Comparison of ENCODE assay signal across 1 cellular context in the genomic region with DNA sequence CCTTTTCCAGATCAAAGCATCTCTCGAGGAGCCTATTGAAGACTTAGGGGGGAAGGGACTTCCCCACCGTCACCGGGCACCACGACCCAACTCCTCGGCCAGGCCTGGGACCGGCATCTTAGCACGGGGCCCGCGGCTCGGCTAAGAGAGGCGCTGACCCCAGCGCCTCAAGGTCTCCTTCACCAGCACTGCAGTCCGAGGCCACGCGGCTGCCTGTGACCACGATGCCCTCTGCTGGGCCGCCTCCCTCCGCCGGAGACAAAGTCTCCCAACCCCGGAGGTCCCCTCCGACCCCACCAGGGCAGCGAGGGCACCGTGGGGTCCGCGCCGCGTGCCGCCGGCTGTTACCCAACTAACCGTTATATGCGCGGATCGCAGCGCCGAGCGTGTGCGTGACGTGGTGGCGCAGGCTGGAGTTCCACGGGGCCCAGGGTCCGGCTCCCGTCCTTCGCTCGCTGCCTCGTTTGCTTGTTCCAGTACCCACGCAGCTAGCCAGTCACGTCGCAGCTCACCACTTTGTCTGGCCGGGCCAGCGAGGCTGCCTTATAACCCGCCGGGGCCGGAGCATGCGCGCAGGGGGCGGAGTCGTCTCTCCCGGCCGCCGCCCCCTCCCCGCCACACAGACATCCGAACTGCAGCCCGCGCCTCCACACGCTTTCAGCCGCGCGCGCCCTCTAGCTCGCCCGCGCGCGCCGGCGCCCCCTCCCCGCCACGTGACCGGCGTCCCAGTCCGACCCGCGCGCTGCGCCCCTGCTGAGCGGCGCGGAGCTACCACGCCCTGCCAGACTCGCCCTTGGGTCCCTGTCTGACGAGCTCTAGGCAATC.
A peak's percentile ranks its signal among the peaks of the same experiment; 100 is the strongest.
TF ChIP-seq lines count a peak whose summit lies in the region.

A gene with protein sequence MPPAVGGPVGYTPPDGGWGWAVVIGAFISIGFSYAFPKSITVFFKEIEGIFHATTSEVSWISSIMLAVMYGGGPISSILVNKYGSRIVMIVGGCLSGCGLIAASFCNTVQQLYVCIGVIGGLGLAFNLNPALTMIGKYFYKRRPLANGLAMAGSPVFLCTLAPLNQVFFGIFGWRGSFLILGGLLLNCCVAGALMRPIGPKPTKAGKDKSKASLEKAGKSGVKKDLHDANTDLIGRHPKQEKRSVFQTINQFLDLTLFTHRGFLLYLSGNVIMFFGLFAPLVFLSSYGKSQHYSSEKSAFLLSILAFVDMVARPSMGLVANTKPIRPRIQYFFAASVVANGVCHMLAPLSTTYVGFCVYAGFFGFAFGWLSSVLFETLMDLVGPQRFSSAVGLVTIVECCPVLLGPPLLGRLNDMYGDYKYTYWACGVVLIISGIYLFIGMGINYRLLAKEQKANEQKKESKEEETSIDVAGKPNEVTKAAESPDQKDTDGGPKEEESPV (minus strand): TSS at position 519 of the 825 bp plus-strand sequence. CDS start 26,888 bp downstream, outside the sequence.

TF ChIP-seq in WTC11, 78 proteins besides CTCF, POLR2A, EP300 and RAD21 (continued from another document and continues in another):
- peak; percentile 4; the same call in 1 of the 2 replicates for TF ChIP-seq ZNF317 (CRISPR knock-in tag; IDR thresholded peaks at IDR 0.05; ENCODE audit: borderline replicate concordance, low read depth)
- no peak for TF ChIP-seq CREB1 (CRISPR knock-in tag; IDR thresholded peaks at IDR 0.05)
- peak; percentile 28; the same call in 1 of the 2 replicates for TF ChIP-seq ZNF423 (CRISPR knock-in tag; IDR thresholded peaks at IDR 0.05)
- no peak for TF ChIP-seq NR1H2 (CRISPR knock-in tag; IDR thresholded peaks at IDR 0.05)
- no peak for TF ChIP-seq ZNF121 (CRISPR knock-in tag; IDR thresholded peaks at IDR 0.05)
- TF ChIP-seq NFATC4 (CRISPR knock-in tag; IDR thresholded peaks at IDR 0.05) = no peak
- TF ChIP-seq SMAD4 (CRISPR knock-in tag; IDR thresholded peaks at IDR 0.05) = no peak
- TF ChIP-seq, protein P1, sequence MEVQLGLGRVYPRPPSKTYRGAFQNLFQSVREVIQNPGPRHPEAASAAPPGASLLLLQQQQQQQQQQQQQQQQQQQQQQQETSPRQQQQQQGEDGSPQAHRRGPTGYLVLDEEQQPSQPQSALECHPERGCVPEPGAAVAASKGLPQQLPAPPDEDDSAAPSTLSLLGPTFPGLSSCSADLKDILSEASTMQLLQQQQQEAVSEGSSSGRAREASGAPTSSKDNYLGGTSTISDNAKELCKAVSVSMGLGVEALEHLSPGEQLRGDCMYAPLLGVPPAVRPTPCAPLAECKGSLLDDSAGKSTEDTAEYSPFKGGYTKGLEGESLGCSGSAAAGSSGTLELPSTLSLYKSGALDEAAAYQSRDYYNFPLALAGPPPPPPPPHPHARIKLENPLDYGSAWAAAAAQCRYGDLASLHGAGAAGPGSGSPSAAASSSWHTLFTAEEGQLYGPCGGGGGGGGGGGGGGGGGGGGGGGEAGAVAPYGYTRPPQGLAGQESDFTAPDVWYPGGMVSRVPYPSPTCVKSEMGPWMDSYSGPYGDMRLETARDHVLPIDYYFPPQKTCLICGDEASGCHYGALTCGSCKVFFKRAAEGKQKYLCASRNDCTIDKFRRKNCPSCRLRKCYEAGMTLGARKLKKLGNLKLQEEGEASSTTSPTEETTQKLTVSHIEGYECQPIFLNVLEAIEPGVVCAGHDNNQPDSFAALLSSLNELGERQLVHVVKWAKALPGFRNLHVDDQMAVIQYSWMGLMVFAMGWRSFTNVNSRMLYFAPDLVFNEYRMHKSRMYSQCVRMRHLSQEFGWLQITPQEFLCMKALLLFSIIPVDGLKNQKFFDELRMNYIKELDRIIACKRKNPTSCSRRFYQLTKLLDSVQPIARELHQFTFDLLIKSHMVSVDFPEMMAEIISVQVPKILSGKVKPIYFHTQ (CRISPR knock-in tag; IDR thresholded peaks at IDR 0.05) = no peak
- TF ChIP-seq, protein P2, sequence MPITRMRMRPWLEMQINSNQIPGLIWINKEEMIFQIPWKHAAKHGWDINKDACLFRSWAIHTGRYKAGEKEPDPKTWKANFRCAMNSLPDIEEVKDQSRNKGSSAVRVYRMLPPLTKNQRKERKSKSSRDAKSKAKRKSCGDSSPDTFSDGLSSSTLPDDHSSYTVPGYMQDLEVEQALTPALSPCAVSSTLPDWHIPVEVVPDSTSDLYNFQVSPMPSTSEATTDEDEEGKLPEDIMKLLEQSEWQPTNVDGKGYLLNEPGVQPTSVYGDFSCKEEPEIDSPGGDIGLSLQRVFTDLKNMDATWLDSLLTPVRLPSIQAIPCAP (CRISPR knock-in tag; IDR thresholded peaks at IDR 0.05) = peak; percentile 27; the same call in 1 of the 2 replicates
- no peak for TF ChIP-seq NR2C2 (CRISPR knock-in tag; IDR thresholded peaks at IDR 0.05)
- TF ChIP-seq, protein P3, sequence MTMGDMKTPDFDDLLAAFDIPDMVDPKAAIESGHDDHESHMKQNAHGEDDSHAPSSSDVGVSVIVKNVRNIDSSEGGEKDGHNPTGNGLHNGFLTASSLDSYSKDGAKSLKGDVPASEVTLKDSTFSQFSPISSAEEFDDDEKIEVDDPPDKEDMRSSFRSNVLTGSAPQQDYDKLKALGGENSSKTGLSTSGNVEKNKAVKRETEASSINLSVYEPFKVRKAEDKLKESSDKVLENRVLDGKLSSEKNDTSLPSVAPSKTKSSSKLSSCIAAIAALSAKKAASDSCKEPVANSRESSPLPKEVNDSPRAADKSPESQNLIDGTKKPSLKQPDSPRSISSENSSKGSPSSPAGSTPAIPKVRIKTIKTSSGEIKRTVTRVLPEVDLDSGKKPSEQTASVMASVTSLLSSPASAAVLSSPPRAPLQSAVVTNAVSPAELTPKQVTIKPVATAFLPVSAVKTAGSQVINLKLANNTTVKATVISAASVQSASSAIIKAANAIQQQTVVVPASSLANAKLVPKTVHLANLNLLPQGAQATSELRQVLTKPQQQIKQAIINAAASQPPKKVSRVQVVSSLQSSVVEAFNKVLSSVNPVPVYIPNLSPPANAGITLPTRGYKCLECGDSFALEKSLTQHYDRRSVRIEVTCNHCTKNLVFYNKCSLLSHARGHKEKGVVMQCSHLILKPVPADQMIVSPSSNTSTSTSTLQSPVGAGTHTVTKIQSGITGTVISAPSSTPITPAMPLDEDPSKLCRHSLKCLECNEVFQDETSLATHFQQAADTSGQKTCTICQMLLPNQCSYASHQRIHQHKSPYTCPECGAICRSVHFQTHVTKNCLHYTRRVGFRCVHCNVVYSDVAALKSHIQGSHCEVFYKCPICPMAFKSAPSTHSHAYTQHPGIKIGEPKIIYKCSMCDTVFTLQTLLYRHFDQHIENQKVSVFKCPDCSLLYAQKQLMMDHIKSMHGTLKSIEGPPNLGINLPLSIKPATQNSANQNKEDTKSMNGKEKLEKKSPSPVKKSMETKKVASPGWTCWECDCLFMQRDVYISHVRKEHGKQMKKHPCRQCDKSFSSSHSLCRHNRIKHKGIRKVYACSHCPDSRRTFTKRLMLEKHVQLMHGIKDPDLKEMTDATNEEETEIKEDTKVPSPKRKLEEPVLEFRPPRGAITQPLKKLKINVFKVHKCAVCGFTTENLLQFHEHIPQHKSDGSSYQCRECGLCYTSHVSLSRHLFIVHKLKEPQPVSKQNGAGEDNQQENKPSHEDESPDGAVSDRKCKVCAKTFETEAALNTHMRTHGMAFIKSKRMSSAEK (CRISPR knock-in tag; IDR thresholded peaks at IDR 0.05; ENCODE audit: borderline replicate concordance) = no peak
- TF ChIP-seq, protein P4, sequence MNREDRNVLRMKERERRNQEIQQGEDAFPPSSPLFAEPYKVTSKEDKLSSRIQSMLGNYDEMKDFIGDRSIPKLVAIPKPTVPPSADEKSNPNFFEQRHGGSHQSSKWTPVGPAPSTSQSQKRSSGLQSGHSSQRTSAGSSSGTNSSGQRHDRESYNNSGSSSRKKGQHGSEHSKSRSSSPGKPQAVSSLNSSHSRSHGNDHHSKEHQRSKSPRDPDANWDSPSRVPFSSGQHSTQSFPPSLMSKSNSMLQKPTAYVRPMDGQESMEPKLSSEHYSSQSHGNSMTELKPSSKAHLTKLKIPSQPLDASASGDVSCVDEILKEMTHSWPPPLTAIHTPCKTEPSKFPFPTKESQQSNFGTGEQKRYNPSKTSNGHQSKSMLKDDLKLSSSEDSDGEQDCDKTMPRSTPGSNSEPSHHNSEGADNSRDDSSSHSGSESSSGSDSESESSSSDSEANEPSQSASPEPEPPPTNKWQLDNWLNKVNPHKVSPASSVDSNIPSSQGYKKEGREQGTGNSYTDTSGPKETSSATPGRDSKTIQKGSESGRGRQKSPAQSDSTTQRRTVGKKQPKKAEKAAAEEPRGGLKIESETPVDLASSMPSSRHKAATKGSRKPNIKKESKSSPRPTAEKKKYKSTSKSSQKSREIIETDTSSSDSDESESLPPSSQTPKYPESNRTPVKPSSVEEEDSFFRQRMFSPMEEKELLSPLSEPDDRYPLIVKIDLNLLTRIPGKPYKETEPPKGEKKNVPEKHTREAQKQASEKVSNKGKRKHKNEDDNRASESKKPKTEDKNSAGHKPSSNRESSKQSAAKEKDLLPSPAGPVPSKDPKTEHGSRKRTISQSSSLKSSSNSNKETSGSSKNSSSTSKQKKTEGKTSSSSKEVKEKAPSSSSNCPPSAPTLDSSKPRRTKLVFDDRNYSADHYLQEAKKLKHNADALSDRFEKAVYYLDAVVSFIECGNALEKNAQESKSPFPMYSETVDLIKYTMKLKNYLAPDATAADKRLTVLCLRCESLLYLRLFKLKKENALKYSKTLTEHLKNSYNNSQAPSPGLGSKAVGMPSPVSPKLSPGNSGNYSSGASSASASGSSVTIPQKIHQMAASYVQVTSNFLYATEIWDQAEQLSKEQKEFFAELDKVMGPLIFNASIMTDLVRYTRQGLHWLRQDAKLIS (CRISPR knock-in tag; IDR thresholded peaks at IDR 0.05; ENCODE audit: borderline replicate concordance) = no peak
- TF ChIP-seq OVOL2 (CRISPR knock-in tag; IDR thresholded peaks at IDR 0.05; ENCODE audit: borderline replicate concordance) = no peak
- TF ChIP-seq, protein P5, sequence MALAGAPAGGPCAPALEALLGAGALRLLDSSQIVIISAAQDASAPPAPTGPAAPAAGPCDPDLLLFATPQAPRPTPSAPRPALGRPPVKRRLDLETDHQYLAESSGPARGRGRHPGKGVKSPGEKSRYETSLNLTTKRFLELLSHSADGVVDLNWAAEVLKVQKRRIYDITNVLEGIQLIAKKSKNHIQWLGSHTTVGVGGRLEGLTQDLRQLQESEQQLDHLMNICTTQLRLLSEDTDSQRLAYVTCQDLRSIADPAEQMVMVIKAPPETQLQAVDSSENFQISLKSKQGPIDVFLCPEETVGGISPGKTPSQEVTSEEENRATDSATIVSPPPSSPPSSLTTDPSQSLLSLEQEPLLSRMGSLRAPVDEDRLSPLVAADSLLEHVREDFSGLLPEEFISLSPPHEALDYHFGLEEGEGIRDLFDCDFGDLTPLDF (CRISPR knock-in tag; IDR thresholded peaks at IDR 0.05) = no peak; the same call in 1 of the 2 replicates
- TF ChIP-seq NR3C1 (CRISPR knock-in tag; conservative IDR thresholded peaks at IDR 0.05; ENCODE audit: low read depth) = no peak
- peak; percentile 77 for TF ChIP-seq ETV6 (CRISPR knock-in tag; IDR thresholded peaks at IDR 0.05)
- TF ChIP-seq TP53 (CRISPR knock-in tag; IDR thresholded peaks at IDR 0.05) = no peak
- no peak for TF ChIP-seq GTF2I (CRISPR knock-in tag; conservative IDR thresholded peaks at IDR 0.05)
- TF ChIP-seq SP1 (CRISPR knock-in tag; conservative IDR thresholded peaks at IDR 0.05) = peak; percentile 72
- TF ChIP-seq RORB (CRISPR knock-in tag; IDR thresholded peaks at IDR 0.05) = no peak
- TF ChIP-seq, protein P6, sequence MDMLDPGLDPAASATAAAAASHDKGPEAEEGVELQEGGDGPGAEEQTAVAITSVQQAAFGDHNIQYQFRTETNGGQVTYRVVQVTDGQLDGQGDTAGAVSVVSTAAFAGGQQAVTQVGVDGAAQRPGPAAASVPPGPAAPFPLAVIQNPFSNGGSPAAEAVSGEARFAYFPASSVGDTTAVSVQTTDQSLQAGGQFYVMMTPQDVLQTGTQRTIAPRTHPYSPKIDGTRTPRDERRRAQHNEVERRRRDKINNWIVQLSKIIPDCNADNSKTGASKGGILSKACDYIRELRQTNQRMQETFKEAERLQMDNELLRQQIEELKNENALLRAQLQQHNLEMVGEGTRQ (CRISPR knock-in tag; IDR thresholded peaks at IDR 0.05) = peak; percentile 96
- TF ChIP-seq FOXK1 (CRISPR knock-in tag; IDR thresholded peaks at IDR 0.05) = peak; percentile 69
- peak; percentile 54; the same call in 1 of the 2 replicates for TF ChIP-seq MYBL2 (CRISPR knock-in tag; IDR thresholded peaks at IDR 0.05)
- TF ChIP-seq, protein P7, sequence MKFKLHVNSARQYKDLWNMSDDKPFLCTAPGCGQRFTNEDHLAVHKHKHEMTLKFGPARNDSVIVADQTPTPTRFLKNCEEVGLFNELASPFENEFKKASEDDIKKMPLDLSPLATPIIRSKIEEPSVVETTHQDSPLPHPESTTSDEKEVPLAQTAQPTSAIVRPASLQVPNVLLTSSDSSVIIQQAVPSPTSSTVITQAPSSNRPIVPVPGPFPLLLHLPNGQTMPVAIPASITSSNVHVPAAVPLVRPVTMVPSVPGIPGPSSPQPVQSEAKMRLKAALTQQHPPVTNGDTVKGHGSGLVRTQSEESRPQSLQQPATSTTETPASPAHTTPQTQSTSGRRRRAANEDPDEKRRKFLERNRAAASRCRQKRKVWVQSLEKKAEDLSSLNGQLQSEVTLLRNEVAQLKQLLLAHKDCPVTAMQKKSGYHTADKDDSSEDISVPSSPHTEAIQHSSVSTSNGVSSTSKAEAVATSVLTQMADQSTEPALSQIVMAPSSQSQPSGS (CRISPR knock-in tag; IDR thresholded peaks at IDR 0.05; ENCODE audit: borderline replicate concordance, low read depth) = no peak
- TF ChIP-seq, protein P8, sequence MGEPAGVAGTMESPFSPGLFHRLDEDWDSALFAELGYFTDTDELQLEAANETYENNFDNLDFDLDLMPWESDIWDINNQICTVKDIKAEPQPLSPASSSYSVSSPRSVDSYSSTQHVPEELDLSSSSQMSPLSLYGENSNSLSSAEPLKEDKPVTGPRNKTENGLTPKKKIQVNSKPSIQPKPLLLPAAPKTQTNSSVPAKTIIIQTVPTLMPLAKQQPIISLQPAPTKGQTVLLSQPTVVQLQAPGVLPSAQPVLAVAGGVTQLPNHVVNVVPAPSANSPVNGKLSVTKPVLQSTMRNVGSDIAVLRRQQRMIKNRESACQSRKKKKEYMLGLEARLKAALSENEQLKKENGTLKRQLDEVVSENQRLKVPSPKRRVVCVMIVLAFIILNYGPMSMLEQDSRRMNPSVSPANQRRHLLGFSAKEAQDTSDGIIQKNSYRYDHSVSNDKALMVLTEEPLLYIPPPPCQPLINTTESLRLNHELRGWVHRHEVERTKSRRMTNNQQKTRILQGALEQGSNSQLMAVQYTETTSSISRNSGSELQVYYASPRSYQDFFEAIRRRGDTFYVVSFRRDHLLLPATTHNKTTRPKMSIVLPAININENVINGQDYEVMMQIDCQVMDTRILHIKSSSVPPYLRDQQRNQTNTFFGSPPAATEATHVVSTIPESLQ (CRISPR knock-in tag; IDR thresholded peaks at IDR 0.05) = no peak
- TF ChIP-seq, protein P9, sequence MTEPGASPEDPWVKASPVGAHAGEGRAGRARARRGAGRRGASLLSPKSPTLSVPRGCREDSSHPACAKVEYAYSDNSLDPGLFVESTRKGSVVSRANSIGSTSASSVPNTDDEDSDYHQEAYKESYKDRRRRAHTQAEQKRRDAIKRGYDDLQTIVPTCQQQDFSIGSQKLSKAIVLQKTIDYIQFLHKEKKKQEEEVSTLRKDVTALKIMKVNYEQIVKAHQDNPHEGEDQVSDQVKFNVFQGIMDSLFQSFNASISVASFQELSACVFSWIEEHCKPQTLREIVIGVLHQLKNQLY (CRISPR knock-in tag; IDR thresholded peaks at IDR 0.05) = peak; percentile 66; the same call in 1 of the 2 replicates
